Comparison of ENCODE assay signal across 7 cellular contexts in the genomic region with DNA sequence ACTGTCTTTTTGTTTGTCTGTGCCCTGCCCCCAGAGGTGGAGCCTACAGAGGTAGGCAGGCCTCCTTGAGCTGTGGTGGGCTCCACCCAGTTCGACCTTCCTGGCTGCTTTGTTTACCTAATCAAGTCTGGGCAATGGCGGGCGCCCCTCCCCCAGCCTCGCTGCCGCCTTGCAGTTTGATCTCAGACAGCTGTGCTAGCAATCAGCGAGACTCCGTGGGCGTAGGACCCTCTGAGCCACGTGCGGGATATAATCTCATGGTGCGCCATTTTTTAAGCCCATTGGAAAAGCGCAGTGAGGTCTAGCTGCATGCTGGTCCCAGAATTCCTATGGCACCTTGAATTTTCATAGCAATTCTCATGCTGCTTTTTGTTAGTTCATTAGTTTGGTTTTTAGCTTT. TPM values are rescaled to one million over a fixed set of nuclear protein-coding genes. Genes with fewer than 3 reads are reported as not detected.
DNase-seq lines count a peak whose midpoint lies in the region; ATAC-seq, FAIRE-seq and TF ChIP-seq lines count a peak whose summit lies in the region.
"Not testable (repeated sequence)": the region's sequence is repeated elsewhere in the genome, so short reads cannot be mapped to it uniquely, and the experiment has no call there.

No MANE protein-coding gene starts in this region.

- not testable (repeated sequence) for H4K20me1 ChIP-seq in HepG2 (ENCODE audit: insufficient read depth, low read length)

- peak overlapping the region; percentile 55 for H3K4me3 Mint-ChIP-seq in endodermal cell

- not testable (repeated sequence) for H3K36me3 ChIP-seq in HEK293 (ENCODE audit: control insufficient read depth in 2 of 2, insufficient read depth in 1 of 2, low read length in 2 of 2); SJCRH30; endodermal cell (ENCODE audit: control insufficient read depth, insufficient read depth, low read length); HepG2 (replicated peaks in 1 of 2; ENCODE audit: control insufficient read depth in 1 of 2, insufficient read depth in 2 of 2, low read length in 2 of 2)

- not testable (repeated sequence) for TF ChIP-seq RAD21 in A549 (conservative IDR thresholded peaks at IDR 0.05 in 1 of 2, IDR thresholded peaks at IDR 0.05 in 1 of 2); HepG2 (CRISPR knock-in tag; IDR thresholded peaks at IDR 0.05)

- H3K27me3 ChIP-seq in SJCRH30; endodermal cell (ENCODE audit: control insufficient read depth, insufficient read depth, low read length, poor library complexity, severe bottlenecking); HepG2 (ENCODE audit: control insufficient read depth in 1 of 2, insufficient read depth in 2 of 2, low read length in 2 of 2): not testable (repeated sequence)

- not testable (repeated sequence) for H3K9me3 ChIP-seq in A549; HEK293 (ENCODE audit: control insufficient read depth, insufficient read depth, low read depth, low read length); endodermal cell (ENCODE audit: control insufficient read depth, low read length); HepG2 (ENCODE audit: low read length)
- H3K9me3 ChIP-seq in SJCRH30 (replicated peaks), result peaks cover 15% of the 10 kb centered on the region; the same call in 1 of the 2 replicates

- 14% methylated on average over 12 of the region's 12 CpGs for WGBS in A549 (ENCODE audit: missing lambda C conversion rate)
- 51% methylated on average over 12 of the region's 12 CpGs for WGBS in endodermal cell (ENCODE audit: insufficient coverage in 1 of 2, insufficient read length in 1 of 2), 2 experiments
- WGBS in HepG2 (ENCODE audit: low lambda C conversion rate), result 26% methylated on average over 4 of the region's 12 CpGs

- H3K4me2 ChIP-seq in A549 (peak overlapping the region; percentile 43; the same call in 2 of the 3 replicates), HepG2 (ENCODE audit: low read depth, low read length) (peak overlapping the region; percentile 42; the same call in 1 of the 2 replicates)

- CTCF ChIA-PET in A549 (lab: Yijun Ruan, JAX); HEK293 (lab: Yijun Ruan, JAX); HepG2 (lab: Yijun Ruan, JAX; ENCODE audit: low intra/inter-chr PET ratio, low total read pairs): not testable (repeated sequence)

- in situ Hi-C loops in HepG2 (cut with HindIII; ENCODE audit: extremely low pct_ligation_motif_present, low pct_unique_long_range_greater_than_20kb), result not testable (repeated sequence)

- not testable (repeated sequence) for FAIRE-seq in A549 (lab: Jason Lieb, UNC); HepG2 (lab: Jason Lieb, UNC)

- H3K9ac ChIP-seq in endodermal cell (ENCODE audit: extremely low read depth, low read length, poor library complexity, severe bottlenecking); HepG2 (ENCODE audit: insufficient read depth, low read depth, low read length): not testable (repeated sequence)

- peaks cover 22% of the 10 kb centered on the region for H3K9me3 Mint-ChIP-seq in endodermal cell

- not testable (repeated sequence) for H3K4me3 ChIP-seq in A549; HEK293 (ENCODE audit: low read depth, low read length); endodermal cell (ENCODE audit: low read length); HepG2 (replicated peaks in 1 of 3; ENCODE audit: insufficient read depth in 1 of 3, low read depth in 2 of 3, low read length in 3 of 3)
- peak overlapping the region; percentile 9; the same call in 1 of the 2 replicates for H3K4me3 ChIP-seq in SJCRH30

- H2AFZ ChIP-seq in HepG2 (ENCODE audit: low read length), result not testable (repeated sequence)

- not testable (repeated sequence) for TF ChIP-seq POLR2A in A549 (IDR thresholded peaks at IDR 0.05; ENCODE audit: low read length); HepG2 (IDR thresholded peaks at IDR 0.05; ENCODE audit: insufficient read depth in 1 of 2, low read depth in 2 of 2, low read length in 2 of 2)

- not testable (repeated sequence) for TF ChIP-seq EP300 in A549 (IDR thresholded peaks at IDR 0.05); HepG2 (IDR thresholded peaks at IDR 0.05; ENCODE audit: low read depth in 2 of 2, low read length in 2 of 2); HepG2 (CRISPR knock-in tag; IDR thresholded peaks at IDR 0.05; ENCODE audit: borderline replicate concordance)

- ATAC-seq in A549, HepG2: not testable (repeated sequence)

- not testable (repeated sequence) for H3K4me1 ChIP-seq in A549; HEK293 (ENCODE audit: control insufficient read depth, insufficient read depth, low read length); SJCRH30; endodermal cell (ENCODE audit: control insufficient read depth, insufficient read depth, low read length); HepG2 (ENCODE audit: insufficient read depth, low read length)

- BruUV-seq in HepG2 (replicated peaks; lab: Mats Ljungman, UMichigan), result not testable (repeated sequence)

- not testable (repeated sequence) for H3K27ac ChIP-seq in A549; HEK293 (ENCODE audit: extremely low read depth, low read depth, low read length); SJCRH30; endodermal cell (ENCODE audit: low read depth, low read length); HepG2 (ENCODE audit: extremely low read length, insufficient read depth, low read length)

- H3K36me3 Mint-ChIP-seq in endodermal cell (ENCODE audit: low read depth), result not testable (repeated sequence)

- intact Hi-C loops in HepG2 (cut with micrococcal nuclease; ENCODE audit: unreplicated experiment), result not testable (repeated sequence)

- not testable (repeated sequence) for TF ChIP-seq CTCF in A549 (IDR thresholded peaks at IDR 0.05); HEK293 (tag by site-specific recombination; IDR thresholded peaks at IDR 0.05); endodermal cell (conservative IDR thresholded peaks at IDR 0.05); HepG2 (CRISPR knock-in tag; IDR thresholded peaks at IDR 0.05)

- not testable (repeated sequence) for DNase-seq in A549 (ENCODE audit: low read depth in 1 of 2, low spot score in 1 of 2); endodermal cell; HepG2 (ENCODE audit: low spot score)
- DNase-seq in ELF-1 (ENCODE audit: low read depth, low spot score) (peak; percentile 34), NCI-H748 (lab: John Stamatoyannopoulos, UW; ENCODE audit: unreplicated experiment) (peak; percentile 45), SJCRH30 (peak; percentile 12 to 19)

- not testable (repeated sequence) for H3K4me1 Mint-ChIP-seq in endodermal cell

- not testable (repeated sequence) for H3K79me2 ChIP-seq in HepG2 (ENCODE audit: insufficient read depth, low read length)

- POLR2A ChIA-PET in A549 (lab: Yijun Ruan, JAX); HEK293 (lab: Yijun Ruan, JAX); HepG2 (lab: Yijun Ruan, JAX): not testable (repeated sequence)

- peak overlapping the region; percentile 87 for H3K27ac Mint-ChIP-seq in endodermal cell

- not testable (repeated sequence) for H3K27me3 Mint-ChIP-seq in endodermal cell (ENCODE audit: insufficient read depth)

TF ChIP-seq in HepG2, 621 proteins besides CTCF, POLR2A, EP300 and RAD21 (continues in another document):
- TF ChIP-seq ZNF644 (CRISPR knock-in tag; IDR thresholded peaks at IDR 0.05; ENCODE audit: low read depth), result 0 out of 2 replicates have a peak, but pooled peaks have one; percentile 21

RNA-seq across cellular contexts. Expression of a gene that starts 19.7 kb away (rescaled TPM):
- 23.4 and 33.9 TPM in 2 replicates for polyA plus RNA-seq in A549 (2011; rRNA removed)
- 5.0 and 5.5 TPM in 2 replicates for polyA plus RNA-seq in A549 (2012; cell fraction: cytosol; rRNA removed)
- polyA plus RNA-seq in A549 (2012; cell fraction: nucleus; rRNA removed), result 4.0 and 7.4 TPM in 2 replicates
- 11.8 to 12.4 TPM (median 11.8 TPM) in 3 replicates for polyA plus RNA-seq in A549 (2017; fragmentation: RNase III; extraction: RNeasy Plus Mini Kit Qiagen cat#74134 plus additional on column Dnase treatment)
- 9.7 and 11.0 TPM in 2 replicates for polyA minus RNA-seq in A549 (2011; rRNA and poly(A)+ RNA removed)
- total RNA-seq in SJCRH30 (2014; rRNA removed; shearing (Covaris generic)), result 47.3 and 53.5 TPM in 2 replicates
- 10 to 100 TPM; 15.2 to 19.0 TPM for total RNA-seq in endodermal cell
- 15.2 TPM for polyA plus RNA-seq in endodermal cell (2013, experiment 1 of 2)
- polyA plus RNA-seq in endodermal cell (2013, experiment 2 of 2), result 16.8 TPM
- total RNA-seq in HepG2 (2016; rRNA removed; fragmentation: Illumina TruSeq; extraction: Trizol), result 14.9 and 25.3 TPM in 2 replicates
- 0.97 and 1.0 TPM in 2 replicates for total RNA-seq in HepG2 (2016; cell fraction: cytosol; rRNA removed; fragmentation: Illumina TruSeq; extraction: Trizol; ENCODE audit: low read depth)
- 18.5 and 27.4 TPM in 2 replicates for total RNA-seq in HepG2 (2016; cell fraction: insoluble cytoplasmic fraction; rRNA removed; fragmentation: Illumina TruSeq; extraction: Trizol)
- 5.2 and 6.4 TPM in 2 replicates for total RNA-seq in HepG2 (2016; cell fraction: membrane; rRNA removed; fragmentation: Illumina TruSeq; extraction: Trizol)
- total RNA-seq in HepG2 (2016; cell fraction: nucleus; rRNA removed; fragmentation: Illumina TruSeq; extraction: Trizol), result 9.4 and 12.6 TPM in 2 replicates
- 7.1 and 8.0 TPM in 2 replicates for polyA plus RNA-seq in HepG2 (2011; rRNA removed)
- polyA plus RNA-seq in HepG2 (2011; cell fraction: cytosol; rRNA removed), result 2.8 and 4.7 TPM in 2 replicates
- 3.1 and 6.5 TPM in 2 replicates for polyA plus RNA-seq in HepG2 (2011; cell fraction: nucleus; rRNA removed)
- 7.8 and 8.5 TPM in 2 replicates for polyA plus RNA-seq in HepG2 (2012)
- 0.67 and 1.2 TPM in 2 replicates for polyA plus RNA-seq in HepG2 (2016; cell fraction: cytosol; fragmentation: Illumina TruSeq; extraction: Trizol; ENCODE audit: low read depth)
- polyA plus RNA-seq in HepG2 (2016; cell fraction: insoluble cytoplasmic fraction; fragmentation: Illumina TruSeq; extraction: Trizol; ENCODE audit: low read depth), result 19.6 and 20.3 TPM in 2 replicates
- 2.0 and 2.3 TPM in 2 replicates for polyA plus RNA-seq in HepG2 (2016; cell fraction: membrane; fragmentation: Illumina TruSeq; extraction: Trizol; ENCODE audit: low read depth)
- 12.0 and 14.5 TPM in 2 replicates for polyA plus RNA-seq in HepG2 (2016; cell fraction: nucleus; fragmentation: Illumina TruSeq; extraction: Trizol; ENCODE audit: insufficient read depth, low read depth)
- polyA minus RNA-seq in HepG2 (2011; rRNA and poly(A)+ RNA removed; ENCODE audit: low replicate concordance), result 9.2 and 12.5 TPM in 2 replicates
- 7.1 and 7.4 TPM in 2 replicates for polyA minus RNA-seq in HepG2 (2011; cell fraction: cytosol; rRNA and poly(A)+ RNA removed)
- polyA minus RNA-seq in HepG2 (2011; cell fraction: nucleus; rRNA and poly(A)+ RNA removed), result 14.4 and 15.2 TPM in 2 replicates
